9 cellular contexts compared by ENCODE assay signal in the genomic region with DNA sequence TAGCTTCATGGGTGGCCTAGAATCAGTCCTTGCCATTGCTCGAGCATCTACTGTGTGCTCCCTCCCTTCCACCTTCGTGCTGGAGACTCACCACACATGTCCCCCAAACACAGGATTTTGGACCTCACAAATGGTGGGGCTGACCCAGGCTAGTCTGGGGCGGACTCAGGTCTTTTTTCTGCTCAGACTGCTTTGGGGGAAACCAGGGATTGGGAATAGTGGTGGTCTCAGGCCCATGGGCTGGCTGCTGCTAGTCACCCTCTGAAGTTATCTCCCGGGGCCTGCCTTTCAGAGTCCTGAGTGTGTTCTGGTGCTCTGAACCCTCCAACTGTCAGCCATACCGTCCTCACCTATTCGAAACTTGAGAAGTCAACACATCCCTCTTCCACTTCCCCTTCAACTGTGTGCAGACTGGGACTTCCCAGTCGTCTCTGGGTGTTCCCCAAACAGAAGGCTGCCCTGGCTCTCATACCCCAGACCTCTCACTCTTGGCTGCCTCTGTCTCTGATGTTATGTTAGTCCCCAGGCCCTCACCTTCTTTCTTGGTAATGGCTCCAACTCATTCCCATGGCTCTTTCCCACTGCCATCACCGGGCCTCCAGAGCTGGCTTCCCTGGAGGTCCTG. TPM values are rescaled to one million over a fixed set of nuclear protein-coding genes. Genes with fewer than 3 reads are reported as not detected.
DNase-seq lines count a peak whose midpoint lies in the region; ATAC-seq, FAIRE-seq and TF ChIP-seq lines count a peak whose summit lies in the region.
"Had no signal": no experiment of that assay in that cellular context is flagged by ENCODE, and none has a peak within 500 bp of the region (broad histone marks: within the 10 kb centered on the region; RNA-seq: fewer than 3 reads in every experiment).

No MANE protein-coding gene starts in this region.

- peaks cover 32% of the 10 kb centered on the region for H3K27me3 Mint-ChIP-seq in activated naive CD8-positive, alpha-beta T cell treated with anti-CD3 and anti-CD28 coated beads, Interleukin-2, amount 50 U/mL, for 24 hours
- H3K27me3 Mint-ChIP-seq in glutamatergic neuron (ENCODE audit: unreplicated experiment), result no peaks in the 10 kb centered on the region

- peaks cover 52% of the 10 kb centered on the region for H3K4me1 Mint-ChIP-seq in activated naive CD8-positive, alpha-beta T cell treated with anti-CD3 and anti-CD28 coated beads, Interleukin-2, amount 50 U/mL, for 24 hours
- no peaks in the 10 kb centered on the region for H3K4me1 Mint-ChIP-seq in glutamatergic neuron (ENCODE audit: low read depth, unreplicated experiment)

- H3K9me3 ChIP-seq in BE2C, result no peaks in the 10 kb centered on the region

- no peak overlapping the region for H3K4me3 ChIP-seq in BE2C (ENCODE audit: low read depth, low read length)

- peak; percentile 87 for FAIRE-seq in GM12891 (lab: Jason Lieb, UNC)

- H3K36me3 Mint-ChIP-seq in activated naive CD8-positive, alpha-beta T cell treated with anti-CD3 and anti-CD28 coated beads, Interleukin-2, amount 50 U/mL, for 24 hours (ENCODE audit: low read depth), result peaks cover 2% of the 10 kb centered on the region
- peaks cover 23% of the 10 kb centered on the region for H3K36me3 Mint-ChIP-seq in glutamatergic neuron (ENCODE audit: unreplicated experiment)
- H3K36me3 Mint-ChIP-seq: T-cell had no signal

- peaks cover 5% of the 10 kb centered on the region for H3K9me3 Mint-ChIP-seq in activated naive CD8-positive, alpha-beta T cell treated with anti-CD3 and anti-CD28 coated beads, Interleukin-2, amount 50 U/mL, for 24 hours
- peaks cover 17% of the 10 kb centered on the region for H3K9me3 Mint-ChIP-seq in glutamatergic neuron (ENCODE audit: unreplicated experiment)
- H3K9me3 Mint-ChIP-seq: T-cell had no signal

- peak overlapping the region; percentile 7 for H3K27ac Mint-ChIP-seq in activated naive CD8-positive, alpha-beta T cell treated with anti-CD3 and anti-CD28 coated beads, Interleukin-2, amount 50 U/mL, for 24 hours
- H3K27ac Mint-ChIP-seq in glutamatergic neuron (ENCODE audit: unreplicated experiment), result no peak overlapping the region
- H3K27ac Mint-ChIP-seq: T-cell had no signal

- peak; percentile 35 for DNase-seq in GM12891 (ENCODE audit: insufficient read length, low spot score)
- DNase-seq in activated naive CD8-positive, alpha-beta T cell treated with anti-CD3 and anti-CD28 coated beads, Interleukin-2, amount 50 U/mL, for 24 hours, result no peak
- DNase-seq in BE2C, result no peak
- DNase-seq in NCI-H1048 (lab: John Stamatoyannopoulos, UW), result no peak
- DNase-seq in glutamatergic neuron, result no peak
- no peak for DNase-seq in COR-L47 (lab: John Stamatoyannopoulos, UW)

- no peaks in the 10 kb centered on the region for H3K27me3 ChIP-seq in BE2C

- ATAC-seq in GM19455 (IDR thresholded peaks at IDR 0.05; ENCODE audit: unreplicated experiment) (peak; percentile 63), HG03196 (IDR thresholded peaks at IDR 0.05; ENCODE audit: unreplicated experiment) (peak; percentile 68)
- ATAC-seq in activated naive CD8-positive, alpha-beta T cell treated with anti-CD3 and anti-CD28 coated beads, Interleukin-2, amount 50 U/mL, for 24 hours, result no peak

- TF ChIP-seq CTCF in BE2C (IDR thresholded peaks at IDR 0.05; ENCODE audit: low read depth, low read length) (no peak), glutamatergic neuron (IDR thresholded peaks at IDR 0.05; ENCODE audit: partially characterized antibody, unreplicated experiment) (no peak)

- no peak overlapping the region for H3K4me3 Mint-ChIP-seq in activated naive CD8-positive, alpha-beta T cell treated with anti-CD3 and anti-CD28 coated beads, Interleukin-2, amount 50 U/mL, for 24 hours
- no peak overlapping the region for H3K4me3 Mint-ChIP-seq in glutamatergic neuron (ENCODE audit: unreplicated experiment)
- H3K4me3 Mint-ChIP-seq: T-cell had no signal

- H3K4me1 ChIP-seq in BE2C, result no peaks in the 10 kb centered on the region; the same call in 1 of the 2 replicates

- no peaks in the 10 kb centered on the region for H3K36me3 ChIP-seq in BE2C

- peak; percentile 66 for TF ChIP-seq POLR2A in GM12891 (IDR thresholded peaks at IDR 0.05; ENCODE audit: low read depth, low read length)

TF ChIP-seq in GM12891, 5 proteins besides CTCF, POLR2A, EP300 and RAD21:
- TF ChIP-seq TAF1 (IDR thresholded peaks at IDR 0.05; ENCODE audit: low read depth, low read length) (peak; percentile 57; the same call in 1 of the 2 replicates), SPI1 (IDR thresholded peaks at IDR 0.05; ENCODE audit: low read depth, low read length) (peak; percentile 99), POLR2AphosphoS5 (IDR thresholded peaks at IDR 0.05; ENCODE audit: low read depth, low read length) (peak; percentile 60), POU2F2 (IDR thresholded peaks at IDR 0.05; ENCODE audit: low read depth, low read length) (no peak)

RNA-seq across cellular contexts. Expression of a gene that starts 46.0 kb away (rescaled TPM):
- 26.4 TPM for polyA plus RNA-seq in GM12891 (2012; ENCODE audit: low read depth, missing spikeins)
- polyA plus RNA-seq in BE2C (2012; ENCODE audit: insufficient read depth, insufficient read length, low read depth), result 37.0 TPM
- total RNA-seq in glutamatergic neuron (ENCODE audit: unreplicated experiment), result 12.7 TPM
